13 cellular contexts compared by ENCODE assay signal in genomic region chr15:64961013-64961412, GRCh38.
"Had no signal": no experiment of that assay in that cellular context is flagged by ENCODE, and none has a peak within 500 bp of the region (broad histone marks: within the 10 kb centered on the region; RNA-seq: fewer than 3 reads in every experiment).

No MANE protein-coding gene starts in this region.

- H3K9me3 Mint-ChIP-seq: activated T-helper 17 cell treated with anti-CD3 and anti-CD28 coated beads, Interleukin-2, amount 50 U/mL, for 72 hours; T-helper 2 cell treated with Interferon-gamma antibody and Interleukin-4, amounts not matched to agents 5 μg/mL and 100 μg/mL, for 36 hours had no signal

- ATAC-seq: activated T-helper 17 cell treated with anti-CD3 and anti-CD28 coated beads, Interleukin-2, amount 50 U/mL, for 72 hours; left lobe of liver had no signal

- H3K27me3 Mint-ChIP-seq: activated T-helper 17 cell treated with anti-CD3 and anti-CD28 coated beads, Interleukin-2, amount 50 U/mL, for 72 hours had no signal

- H3K4me1 Mint-ChIP-seq: activated T-helper 17 cell treated with anti-CD3 and anti-CD28 coated beads, Interleukin-2, amount 50 U/mL, for 72 hours had no signal

- DNase-seq: activated CD4-positive, CD25-positive, alpha-beta regulatory T cell; activated naive CD4-positive, alpha-beta T cell treated with Interleukin-2 at 50 U/mL for 16 hours; erythroblast; stimulated activated CD4-positive, alpha-beta T cell treated with anti-CD3 and anti-CD28 coated beads, Interleukin-2, amount 100 ng/mL, for 48 hours; stimulated activated naive CD4-positive, alpha-beta T cell; trophoblast cell had no signal

- H3K9me3 ChIP-seq: ascending aorta, suprapubic skin had no signal

- H3K4me3 Mint-ChIP-seq: activated T-helper 17 cell treated with anti-CD3 and anti-CD28 coated beads, Interleukin-2, amount 50 U/mL, for 72 hours; T-helper 2 cell treated with Interferon-gamma antibody and Interleukin-4, amounts not matched to agents 5 μg/mL and 100 μg/mL, for 36 hours had no signal

- FAIRE-seq: bronchial epithelial cell, keratinocyte had no signal

- H3K4me3 ChIP-seq: ascending aorta, suprapubic skin had no signal
